Comparison of ENCODE assay signal across 19 cellular contexts in genomic region chr5:179308563-179309382, GRCh38. TPM values are rescaled to one million over a fixed set of nuclear protein-coding genes. Genes with fewer than 3 reads are reported as not detected.
DNase-seq lines count a peak whose midpoint lies in the region; ATAC-seq and TF ChIP-seq lines count a peak whose summit lies in the region.
"Had no signal": no experiment of that assay in that cellular context is flagged by ENCODE, and none has a peak within 500 bp of the region (broad histone marks: within the 10 kb centered on the region; RNA-seq: fewer than 3 reads in every experiment).

No MANE protein-coding gene starts in this region.

- no peak overlapping the region for H4K5ac ChIP-seq in IMR-90 (ENCODE audit: low read depth, low read length)

- H3K23ac ChIP-seq in IMR-90 (ENCODE audit: low read depth, low read length) (no peak overlapping the region), neuronal stem cell (ENCODE audit: low read depth, low read length, poor library complexity) (peak overlapping the region; percentile 6)

- WGBS in IMR-90 (ENCODE audit: extremely low coverage in 2 of 2, insufficient read length in 1 of 2), 2 experiments = 71% methylated on average over 3 of the region's 13 CpGs; no CpG with 5 or more reads in 1 of the 2 experiments
- WGBS in neuronal stem cell (ENCODE audit: extremely low coverage in 2 of 2, insufficient read length in 2 of 2, insufficient replicate concordance in 1 of 2), 2 donors = no CpG with 5 or more reads among the region's 13 CpGs
- WGBS in tibial nerve, 2 donors = 84 to 90% methylated on average over 13 of the region's 13 CpGs

- no peak overlapping the region for H3K4me3 Mint-ChIP-seq in Caco-2 (ENCODE audit: unreplicated experiment)

- DNase-seq in IMR-90 (no peak), neuronal stem cell (ENCODE audit: low spot score) (no peak), tibial nerve (ENCODE audit: low spot score in 2 of 2) (no peak), germinal center (ENCODE audit: low spot score) (no peak), Caco-2 (no peak)
- DNase-seq: DMS 273 treated with DMSO at 0.1 percent for 48 hours, DND-41, KBM-7, NCI-H1436, NCI-H2029, NCI-H345, NCI-H526, PC-3, RPMI8226, SJCRH30 had no signal

- H3K4ac ChIP-seq in IMR-90 (ENCODE audit: low read depth, low read length) = no peak overlapping the region
- no peak overlapping the region for H3K4ac ChIP-seq in neuronal stem cell (ENCODE audit: low read length)

- H4K91ac ChIP-seq in IMR-90 (ENCODE audit: insufficient read depth, low read depth, low read length) = no peak overlapping the region
- H4K91ac ChIP-seq in neuronal stem cell (ENCODE audit: low read depth, low read length, poor library complexity) = no peak overlapping the region

- H2AK9ac ChIP-seq in IMR-90 (replicated peaks; ENCODE audit: low read depth, low read length, poor library complexity) = peak overlapping the region; percentile 38

- H3K36me3 Mint-ChIP-seq in Caco-2 (ENCODE audit: insufficient read depth, unreplicated experiment) = no peaks in the 10 kb centered on the region

- H2AFZ ChIP-seq in IMR-90 (replicated peaks; ENCODE audit: low read length, poor library complexity) (no peak overlapping the region), neuronal stem cell (ENCODE audit: low read length) (no peak overlapping the region)

- H2AK5ac ChIP-seq in IMR-90 (ENCODE audit: low read depth, low read length) (no peak overlapping the region), neuronal stem cell (ENCODE audit: low read depth, low read length) (peak overlapping the region; percentile 74)

- no peak overlapping the region for H2BK12ac ChIP-seq in neuronal stem cell (ENCODE audit: low read length)

- no peaks in the 10 kb centered on the region for H3K36me3 ChIP-seq in BLaER1 treated with 17β-estradiol and CSF1 and Interleukin-3, amounts not matched to agents 10 nM and 100 nM
- no peaks in the 10 kb centered on the region for H3K36me3 ChIP-seq in IMR-90 (ENCODE audit: control insufficient read depth, insufficient read depth, low read length)
- no peaks in the 10 kb centered on the region for H3K36me3 ChIP-seq in neuronal stem cell (replicated peaks in 1 of 2; ENCODE audit: control insufficient read depth in 2 of 2, insufficient read depth in 2 of 2, low read length in 2 of 2)
- no peaks in the 10 kb centered on the region for H3K36me3 ChIP-seq in subcutaneous abdominal adipose tissue (ENCODE audit: control insufficient read depth in 5 of 5, insufficient read depth in 5 of 5, low read length in 5 of 5)
- peaks cover 0 to 8% (median 0%) of the 10 kb centered on the region in 3 donors for H3K36me3 ChIP-seq in tibial nerve
- no peaks in the 10 kb centered on the region for H3K36me3 ChIP-seq in Caco-2 (ENCODE audit: control insufficient read depth, insufficient read depth, low read length)
- H3K36me3 ChIP-seq: SJCRH30 had no signal

- in situ Hi-C loops in IMR-90 (cut with MboI; ENCODE audit: low sequenced_read_pairs) = no loop called here

- TF ChIP-seq RAD21 in IMR-90 (IDR thresholded peaks at IDR 0.05; ENCODE audit: low read length) = no peak

- TF ChIP-seq POLR2A in IMR-90 (IDR thresholded peaks at IDR 0.05; ENCODE audit: low read depth, low read length) (no peak), tibial nerve (IDR thresholded peaks at IDR 0.05) (no peak)

- H3K9ac ChIP-seq in BLaER1 treated with 17β-estradiol and CSF1 and Interleukin-3, amounts not matched to agents 10 nM and 100 nM = no peak overlapping the region
- H3K9ac ChIP-seq in IMR-90 (ENCODE audit: low read depth, low read length) (no peak overlapping the region), neuronal stem cell (ENCODE audit: low read depth, low read length, poor library complexity) (no peak overlapping the region), subcutaneous abdominal adipose tissue (ENCODE audit: low read length in 5 of 5) (no peak overlapping the region)

- H4K8ac ChIP-seq in IMR-90 (ENCODE audit: low read depth in 2 of 2, low read length in 2 of 2) (no peak overlapping the region), neuronal stem cell (ENCODE audit: low read depth, low read length) (peak overlapping the region; percentile 30)

- dilution Hi-C loops in IMR-90 (cut with HindIII; ENCODE audit: low sequenced_read_pairs, unreplicated experiment) = no loop called here

- peaks cover 7% of the 10 kb centered on the region for H3K27me3 Mint-ChIP-seq in Caco-2 (ENCODE audit: insufficient read depth, unreplicated experiment)

- H3K56ac ChIP-seq in IMR-90 (ENCODE audit: extremely low read depth, insufficient read depth, low read length) = no peak overlapping the region

- H4K20me1 ChIP-seq in BLaER1 treated with 17β-estradiol and CSF1 and Interleukin-3, amounts not matched to agents 10 nM and 100 nM = no peaks in the 10 kb centered on the region; a peak in 1 of 22 replicates
- H4K20me1 ChIP-seq in IMR-90 (ENCODE audit: insufficient read depth, low read length) = peaks cover 4% of the 10 kb centered on the region; the same call in 1 of the 2 replicates

- no peak for ATAC-seq in IMR-90 (ENCODE audit: low read depth)
- ATAC-seq: PC-3 had no signal

- no peak overlapping the region for H2BK20ac ChIP-seq in IMR-90 (ENCODE audit: low read depth, low read length)

- peaks cover 0 to 27% (median 23%) of the 10 kb centered on the region in 10 experiments; a peak in 16 of 20 replicates for H3K4me1 ChIP-seq in BLaER1 treated with 17β-estradiol and CSF1 and Interleukin-3, amounts not matched to agents 10 nM and 100 nM
- peaks cover 10% of the 10 kb centered on the region for H3K4me1 ChIP-seq in IMR-90 (ENCODE audit: control insufficient read depth, insufficient read depth, low read length)
- H3K4me1 ChIP-seq in neuronal stem cell (ENCODE audit: control insufficient read depth in 2 of 2, insufficient read depth in 1 of 2, low read depth in 1 of 2, low read length in 2 of 2) = no peaks in the 10 kb centered on the region
- H3K4me1 ChIP-seq in subcutaneous abdominal adipose tissue (ENCODE audit: control insufficient read depth in 5 of 5, insufficient read depth in 5 of 5, low read length in 5 of 5) = peaks cover 7 to 46% (median 31%) of the 10 kb centered on the region in 5 donors
- peaks cover 0 to 1% (median 0%) of the 10 kb centered on the region in 4 donors for H3K4me1 ChIP-seq in tibial nerve
- H3K4me1 ChIP-seq in Caco-2 = no peaks in the 10 kb centered on the region
- H3K4me1 ChIP-seq: SJCRH30 had no signal

- H3K27ac ChIP-seq in BLaER1 treated with 17β-estradiol and CSF1 and Interleukin-3, amounts not matched to agents 10 nM and 100 nM = no peak overlapping the region
- H3K27ac ChIP-seq in IMR-90 (ENCODE audit: insufficient read depth, low read length) (no peak overlapping the region), neuronal stem cell (replicated peaks; ENCODE audit: low read length) (no peak overlapping the region), subcutaneous abdominal adipose tissue (ENCODE audit: low read depth, low read length) (peak overlapping the region; percentile 83), tibial nerve (no peak overlapping the region)
- H3K27ac ChIP-seq: C4-2B, SJCRH30 had no signal

- no peak overlapping the region for H3K4me3 ChIP-seq in BLaER1 treated with 17β-estradiol and CSF1 and Interleukin-3, amounts not matched to agents 10 nM and 100 nM
- H3K4me3 ChIP-seq in IMR-90 (ENCODE audit: insufficient read depth, low read depth, low read length) = no peak overlapping the region
- no peak overlapping the region for H3K4me3 ChIP-seq in neuronal stem cell (ENCODE audit: low read length in 2 of 2)
- H3K4me3 ChIP-seq in subcutaneous abdominal adipose tissue (ENCODE audit: low read depth in 1 of 5, low read length in 5 of 5) = no peak overlapping the region
- H3K4me3 ChIP-seq in tibial nerve = no peak overlapping the region
- no peak overlapping the region for H3K4me3 ChIP-seq in Caco-2 (ENCODE audit: low read depth, low read length)
- H3K4me3 ChIP-seq: SJCRH30 had no signal

- H3K9me1 ChIP-seq in IMR-90 (ENCODE audit: insufficient read depth, low read length) = peaks cover 9% of the 10 kb centered on the region

- BruUV-seq in IMR-90 (replicated peaks; lab: Mats Ljungman, UMichigan) (no TSS peak), Caco-2 (replicated peaks; lab: Mats Ljungman, UMichigan) (no TSS peak)

- no peaks in the 10 kb centered on the region for H3K27me3 ChIP-seq in BLaER1 treated with 17β-estradiol and CSF1 and Interleukin-3, amounts not matched to agents 10 nM and 100 nM
- no peaks in the 10 kb centered on the region for H3K27me3 ChIP-seq in IMR-90 (ENCODE audit: control insufficient read depth, insufficient read depth, low read length)
- no peaks in the 10 kb centered on the region for H3K27me3 ChIP-seq in neuronal stem cell (ENCODE audit: control insufficient read depth in 3 of 3, insufficient read depth in 3 of 3, low read depth in 1 of 3, low read length in 3 of 3)
- no peaks in the 10 kb centered on the region for H3K27me3 ChIP-seq in subcutaneous abdominal adipose tissue (ENCODE audit: control insufficient read depth in 5 of 5, insufficient read depth in 4 of 5, low read length in 5 of 5)
- H3K27me3 ChIP-seq in tibial nerve = no peaks in the 10 kb centered on the region
- no peaks in the 10 kb centered on the region for H3K27me3 ChIP-seq in Caco-2 (replicated peaks; ENCODE audit: control insufficient read depth, insufficient read depth, low read length)
- H3K27me3 ChIP-seq: SJCRH30 had no signal

- peak overlapping the region in 7 of 11 experiments; percentile 0 to 65 (median 47); a peak in 12 of 22 replicates for H3K4me2 ChIP-seq in BLaER1 treated with 17β-estradiol and CSF1 and Interleukin-3, amounts not matched to agents 10 nM and 100 nM
- H3K4me2 ChIP-seq in IMR-90 (ENCODE audit: low read depth, low read length) = no peak overlapping the region
- H3K4me2 ChIP-seq in neuronal stem cell (ENCODE audit: insufficient read depth, low read length, poor library complexity, severe bottlenecking) = no peak overlapping the region

- no peak for TF ChIP-seq CTCF in IMR-90 (conservative IDR thresholded peaks at IDR 0.05; ENCODE audit: low read depth, low read length)
- no peak for TF ChIP-seq CTCF in tibial nerve (IDR thresholded peaks at IDR 0.05)
- TF ChIP-seq CTCF in Caco-2 (IDR thresholded peaks at IDR 0.05; ENCODE audit: insufficient read depth in 1 of 2, low read depth in 1 of 2, low read length in 1 of 2, severe bottlenecking in 1 of 2, unreplicated experiment in 1 of 2) = no peak

- peaks cover 18% of the 10 kb centered on the region for H3K9me3 Mint-ChIP-seq in Caco-2 (ENCODE audit: unreplicated experiment)

- H2BK120ac ChIP-seq in IMR-90 (ENCODE audit: low read depth, low read length) (no peak overlapping the region), neuronal stem cell (ENCODE audit: low read depth, low read length) (no peak overlapping the region)

- H3K14ac ChIP-seq in IMR-90 (replicated peaks; ENCODE audit: low read depth, low read length) (no peak overlapping the region), neuronal stem cell (ENCODE audit: low read length) (peak overlapping the region; percentile 71)

- CTCF ChIA-PET in IMR-90 (lab: Yijun Ruan, JAX) = interaction anchor here (1.0 kb wide), 1 partner anchor 12 kb away, joined by 3 read pairs; no protein-coding TSS in a partner anchor
- CTCF ChIA-PET in Caco-2 (lab: Charles Lee) = no interaction called here

- no peak overlapping the region for H3K18ac ChIP-seq in IMR-90 (ENCODE audit: low read depth, low read length)
- H3K18ac ChIP-seq in neuronal stem cell (ENCODE audit: low read length) = peak overlapping the region; percentile 85

- H3K79me1 ChIP-seq in IMR-90 (ENCODE audit: low read depth in 1 of 2, low read length in 2 of 2) (peaks cover 2 to 43% of the 10 kb centered on the region in 2 experiments; a peak in 3 of 4 replicates), neuronal stem cell (ENCODE audit: low read depth, low read length) (no peaks in the 10 kb centered on the region)

- H2BK15ac ChIP-seq in IMR-90 (ENCODE audit: low read depth, low read length) (no peak overlapping the region), neuronal stem cell (ENCODE audit: low read length) (peak overlapping the region; percentile 55)

- POLR2A ChIA-PET in IMR-90 (lab: Charles Lee; ENCODE audit: unreplicated experiment) = no interaction called here
- POLR2A ChIA-PET in Caco-2 (lab: Charles Lee) = no interaction called here

- no peaks in the 10 kb centered on the region for H3K4me1 Mint-ChIP-seq in Caco-2 (ENCODE audit: low read depth, unreplicated experiment)

- TF ChIP-seq EP300 in tibial nerve (IDR thresholded peaks at IDR 0.05) = no peak

- H3K27ac Mint-ChIP-seq in Caco-2 (ENCODE audit: unreplicated experiment) = no peak overlapping the region

- H3K9me3 ChIP-seq in BLaER1 treated with 17β-estradiol and CSF1 and Interleukin-3, amounts not matched to agents 10 nM and 100 nM (replicated peaks in 1 of 11) = peaks cover 15 to 31% (median 16%) of the 10 kb centered on the region in 11 experiments
- peaks cover 3% of the 10 kb centered on the region for H3K9me3 ChIP-seq in IMR-90 (ENCODE audit: control insufficient read depth, insufficient read depth, low read length)
- H3K9me3 ChIP-seq in neuronal stem cell (replicated peaks in 1 of 2; ENCODE audit: control insufficient read depth in 2 of 2, insufficient read depth in 1 of 2, low read depth in 1 of 2, low read length in 2 of 2) = peaks cover 0 to 4% of the 10 kb centered on the region in 2 donors
- H3K9me3 ChIP-seq in subcutaneous abdominal adipose tissue (ENCODE audit: control insufficient read depth in 5 of 5, low read length in 5 of 5) = peaks cover 0 to 6% (median 3%) of the 10 kb centered on the region in 5 donors
- peaks cover 0 to 50% (median 6%) of the 10 kb centered on the region in 4 donors for H3K9me3 ChIP-seq in tibial nerve
- peaks cover 8% of the 10 kb centered on the region for H3K9me3 ChIP-seq in Caco-2
- H3K9me3 ChIP-seq: SJCRH30 had no signal

- H2BK5ac ChIP-seq in IMR-90 (ENCODE audit: low read depth, low read length, poor library complexity, severe bottlenecking) = no peak overlapping the region
- no peak overlapping the region for H2BK5ac ChIP-seq in neuronal stem cell (ENCODE audit: low read length)

- intact Hi-C loops in IMR-90 (cut with micrococcal nuclease) = loop anchor here (10.0 kb wide), 1 partner anchor 246 kb away; the partner anchor contains the start of gene RUFY1
- intact Hi-C loops in Caco-2 (cut with micrococcal nuclease; ENCODE audit: unreplicated experiment) = no loop called here

RNA-seq across cellular contexts. Expression of gene ADAMTS2, which starts 36.5 kb away (rescaled TPM):
- total RNA-seq in IMR-90 (2012; rRNA removed) (18.3 and 19.0 TPM in 2 replicates), tibial nerve (10 to 100 TPM; 23.2 to 58.8 (median 47.2) TPM), Caco-2 (2022) (0.05 and 0.23 TPM in 2 replicates)
- 58.8 and 68.2 TPM in 2 replicates for polyA plus RNA-seq in IMR-90 (2012; rRNA removed)
- polyA plus RNA-seq in IMR-90 (2012; cell fraction: cytosol; rRNA removed) = 45.1 and 77.2 TPM in 2 replicates
- 77.0 and 118 TPM in 2 replicates for polyA plus RNA-seq in IMR-90 (2012; cell fraction: nucleus; rRNA removed; ENCODE audit: low replicate concordance)
- polyA plus RNA-seq in neuronal stem cell (2013, experiment 1 of 2) = 5.3 TPM
- 5.7 TPM for polyA plus RNA-seq in neuronal stem cell (2013, experiment 2 of 2)
- total RNA-seq: G401, PC-3, SJCRH30 had no signal

Comparison
In these comparisons a context has a peak if more than half of its experiments do, and no peak if none do; other contexts are left out.
1. H3K4me2 ChIP-seq: peak in BLaER1 treated with 17β-estradiol and CSF1 and Interleukin-3, amounts not matched to agents 10 nM and 100 nM (7 of 11); none in IMR-90 (single experiment) and neuronal stem cell (single experiment).
2. RNA of gene ADAMTS2, which starts 36.5 kb away (total RNA-seq): 23.2 to 58.8 TPM in tibial nerve and 18.3 to 19.0 TPM in IMR-90; 0.05 to 0.23 TPM in Caco-2; every median in the first group is over 10 times any median in the second.